Comparison of ENCODE assay signal across 11 cellular contexts in genomic region chr17:75975187-75975586, GRCh38. TPM values are rescaled to one million over a fixed set of nuclear protein-coding genes. Genes with fewer than 3 reads are reported as not detected.
DNase-seq lines count a peak whose midpoint lies in the region; ATAC-seq, FAIRE-seq and TF ChIP-seq lines count a peak whose summit lies in the region.
"Not testable (repeated sequence)": the region's sequence is repeated elsewhere in the genome, so short reads cannot be mapped to it uniquely, and the experiment has no call there.
"Had no signal": no experiment of that assay in that cellular context is flagged by ENCODE, and none has a peak within 500 bp of the region (broad histone marks: within the 10 kb centered on the region; RNA-seq: fewer than 3 reads in every experiment).

No MANE protein-coding gene starts in this region.

- not testable (repeated sequence) for BruUV-seq in Calu3 (replicated peaks; lab: Mats Ljungman, UMichigan)

- not testable (repeated sequence) for H2BK5ac ChIP-seq in trophoblast cell (ENCODE audit: low read depth, low read length, poor library complexity)

- H3K27ac Mint-ChIP-seq in Calu3 (ENCODE audit: unreplicated experiment), result peak overlapping the region; percentile 40
- H3K27ac Mint-ChIP-seq in activated naive CD8-positive, alpha-beta T cell, result peak overlapping the region; percentile 58
- peak overlapping the region; percentile 80 for H3K27ac Mint-ChIP-seq in central memory CD8-positive, alpha-beta T cell (ENCODE audit: low read depth)

- not testable (repeated sequence) for ATAC-seq in central memory CD8-positive, alpha-beta T cell (replicated peaks; ENCODE audit: extremely low read depth, poor library complexity, severe bottlenecking); upper lobe of right lung

- H3K4me3 ChIP-seq in left ventricle myocardium inferior (peak overlapping the region; percentile 91), small intestine (ENCODE audit: low read depth in 1 of 2, low read length in 2 of 2) (peak overlapping the region in 1 of 2 donors; percentile 44)
- H3K4me3 ChIP-seq in trophoblast cell (ENCODE audit: low read depth, low read length); upper lobe of right lung: not testable (repeated sequence)

- not testable (repeated sequence) for H3K9ac ChIP-seq in trophoblast cell (ENCODE audit: low read length)

- peaks cover 17% of the 10 kb centered on the region for H3K79me2 ChIP-seq in trophoblast cell (ENCODE audit: control insufficient read depth, insufficient read depth, low read length, poor library complexity)

- not testable (repeated sequence) for H3K18ac ChIP-seq in trophoblast cell (ENCODE audit: low read length)

- H3K27ac ChIP-seq in left ventricle myocardium inferior (replicated peaks) (peak overlapping the region; percentile 75), small intestine (ENCODE audit: low read depth in 1 of 2, low read length in 1 of 2) (peak overlapping the region; percentile 27 to 72), upper lobe of right lung (peak overlapping the region; percentile 8)
- not testable (repeated sequence) for H3K27ac ChIP-seq in trophoblast cell (ENCODE audit: low read depth, low read length)

- H3K9me3 ChIP-seq in left ventricle myocardium inferior (replicated peaks); trophoblast cell (ENCODE audit: insufficient read depth, low read depth, low read length); small intestine (ENCODE audit: control insufficient read depth, low read depth); upper lobe of right lung: not testable (repeated sequence)

- not testable (repeated sequence) for DNase-seq in Calu3; central memory CD8-positive, alpha-beta T cell (ENCODE audit: low spot score in 2 of 2); left ventricle myocardium inferior; trophoblast cell; small intestine; upper lobe of right lung
- peak; percentile 28 for DNase-seq in mesenteric fat pad (ENCODE audit: low spot score)

- CTCF ChIA-PET in Calu3 (lab: Charles Lee), result not testable (repeated sequence)

- not testable (repeated sequence) for TF ChIP-seq CTCF in Calu3 (IDR thresholded peaks at IDR 0.05; ENCODE audit: unreplicated experiment); left ventricle myocardium inferior (IDR thresholded peaks at IDR 0.05; ENCODE audit: borderline replicate concordance); upper lobe of right lung (IDR thresholded peaks at IDR 0.05)

- H4K91ac ChIP-seq in trophoblast cell (ENCODE audit: low read depth, low read length), result not testable (repeated sequence)

- intact Hi-C loops in Calu3 (cut with micrococcal nuclease; ENCODE audit: unreplicated experiment); left ventricle myocardium inferior (cut with micrococcal nuclease); upper lobe of right lung (cut with DNase I): not testable (repeated sequence)

- not testable (repeated sequence) for H3K9me3 Mint-ChIP-seq in Calu3 (ENCODE audit: low read depth, unreplicated experiment); activated naive CD8-positive, alpha-beta T cell (ENCODE audit: low read depth); central memory CD8-positive, alpha-beta T cell

- not testable (repeated sequence) for H3K23ac ChIP-seq in trophoblast cell (ENCODE audit: low read length)

- H3K4ac ChIP-seq in trophoblast cell (ENCODE audit: low read depth, low read length), result peak overlapping the region; percentile 64

- H2BK12ac ChIP-seq in trophoblast cell (ENCODE audit: low read length), result not testable (repeated sequence)

- no CpG with 5 or more reads among the region's 6 CpGs for WGBS in trophoblast cell (ENCODE audit: extremely low coverage, insufficient coverage, insufficient read length)
- WGBS in small intestine, 3 donors, result 80 to 94% (median 82%) methylated on average over 6 of the region's 6 CpGs

- not testable (repeated sequence) for H4K8ac ChIP-seq in trophoblast cell (ENCODE audit: low read depth, low read length)

- not testable (repeated sequence) for FAIRE-seq in small intestine (lab: Jason Lieb, UNC)

- not testable (repeated sequence) for H2AK5ac ChIP-seq in trophoblast cell (ENCODE audit: low read length)

- not testable (repeated sequence) for H3K4me2 ChIP-seq in trophoblast cell (ENCODE audit: low read length)

- H3K36me3 ChIP-seq in left ventricle myocardium inferior (peaks cover 44% of the 10 kb centered on the region), trophoblast cell (ENCODE audit: control insufficient read depth in 1 of 2, insufficient read depth in 2 of 2, low read length in 2 of 2) (peaks cover 16 to 17% of the 10 kb centered on the region in 2 experiments), small intestine (ENCODE audit: control insufficient read depth in 2 of 2, insufficient read depth in 2 of 2, low read length in 2 of 2) (peaks cover 0 to 10% of the 10 kb centered on the region in 2 donors), upper lobe of right lung (peaks cover 30% of the 10 kb centered on the region)

- not testable (repeated sequence) for H3K14ac ChIP-seq in trophoblast cell (ENCODE audit: low read length)

- H3K4me1 Mint-ChIP-seq in Calu3 (ENCODE audit: low read depth, unreplicated experiment), result peaks cover 15% of the 10 kb centered on the region
- peaks cover 39% of the 10 kb centered on the region for H3K4me1 Mint-ChIP-seq in activated naive CD8-positive, alpha-beta T cell (ENCODE audit: low read depth)
- peaks cover 36% of the 10 kb centered on the region for H3K4me1 Mint-ChIP-seq in central memory CD8-positive, alpha-beta T cell

- peak overlapping the region; percentile 53 for H3K4me3 Mint-ChIP-seq in Calu3 (ENCODE audit: low read depth, unreplicated experiment)
- H3K4me3 Mint-ChIP-seq in activated naive CD8-positive, alpha-beta T cell; central memory CD8-positive, alpha-beta T cell: not testable (repeated sequence)

- H4K12ac ChIP-seq in trophoblast cell (ENCODE audit: low read depth, low read length), result not testable (repeated sequence)

- H3K36me3 Mint-ChIP-seq in Calu3 (ENCODE audit: insufficient read depth, unreplicated experiment), result peaks cover 68% of the 10 kb centered on the region
- not testable (repeated sequence) for H3K36me3 Mint-ChIP-seq in activated naive CD8-positive, alpha-beta T cell
- peaks cover 17% of the 10 kb centered on the region for H3K36me3 Mint-ChIP-seq in central memory CD8-positive, alpha-beta T cell (ENCODE audit: insufficient read depth)

- not testable (repeated sequence) for H2AFZ ChIP-seq in trophoblast cell (ENCODE audit: insufficient read depth, low read length, poor library complexity)

- not testable (repeated sequence) for H3K27me3 ChIP-seq in left ventricle myocardium inferior (ENCODE audit: low read depth); trophoblast cell (ENCODE audit: insufficient read depth, low read length); small intestine (ENCODE audit: control insufficient read depth in 2 of 2, insufficient read depth in 2 of 2, low read length in 2 of 2); upper lobe of right lung

- H3K4me1 ChIP-seq in left ventricle myocardium inferior (peaks cover 90% of the 10 kb centered on the region), upper lobe of right lung (peaks cover 37% of the 10 kb centered on the region)
- not testable (repeated sequence) for H3K4me1 ChIP-seq in trophoblast cell (ENCODE audit: control insufficient read depth in 1 of 2, insufficient read depth in 2 of 2, low read length in 2 of 2); small intestine (ENCODE audit: control insufficient read depth in 2 of 2, insufficient read depth in 1 of 2, low read depth in 1 of 2, low read length in 1 of 2)

- H3K27me3 Mint-ChIP-seq in Calu3 (ENCODE audit: unreplicated experiment); activated naive CD8-positive, alpha-beta T cell; central memory CD8-positive, alpha-beta T cell: not testable (repeated sequence)

- H3K79me1 ChIP-seq in trophoblast cell (ENCODE audit: low read length), result peaks cover 16% of the 10 kb centered on the region

- not testable (repeated sequence) for H2BK120ac ChIP-seq in trophoblast cell (ENCODE audit: insufficient read depth, low read length, poor library complexity)

RNA-seq across cellular contexts. Expression of gene ACOX1, which starts 3.8 kb away (rescaled TPM):
- total RNA-seq in Calu3 (2022) (53.1 and 57.3 TPM in 2 replicates), left ventricle myocardium inferior (76.4 TPM), mesenteric fat pad (148 TPM), upper lobe of right lung (75.2 TPM)
- 31.9 and 34.4 TPM in 2 replicates for polyA plus RNA-seq in trophoblast cell (2013)
- polyA plus RNA-seq in small intestine, result 100 to 1,000 TPM in 1 of 3 donors, 10 to 100 TPM in 2; 20.6 to 111 (median 67.6) TPM

RNA-seq across cellular contexts. Expression of gene TEN1, which starts 3.9 kb away (rescaled TPM):
- total RNA-seq in Calu3 (2022) (15.3 and 15.8 TPM in 2 replicates), left ventricle myocardium inferior (5.3 TPM), mesenteric fat pad (17.7 TPM), upper lobe of right lung (10.9 TPM)
- 23.8 and 25.0 TPM in 2 replicates for polyA plus RNA-seq in trophoblast cell (2013)
- 10 to 100 TPM; 28.6 to 96.6 (median 80.8) TPM for polyA plus RNA-seq in small intestine

RNA-seq across cellular contexts. Expression of gene CDK3, which starts 25.5 kb away (rescaled TPM):
- total RNA-seq in Calu3 (2022), result 9.4 and 9.8 TPM in 2 replicates
- 1.8 TPM for total RNA-seq in left ventricle myocardium inferior
- 4.3 TPM for total RNA-seq in mesenteric fat pad
- polyA plus RNA-seq in trophoblast cell (2013), result 7.5 and 8.6 TPM in 2 replicates
- polyA plus RNA-seq in small intestine, result 10 to 100 TPM in 2 of 3 donors, 1 to 10 TPM in 1; 7.9 to 82.3 (median 71.3) TPM
- total RNA-seq in upper lobe of right lung, result 9.6 TPM

RNA-seq across cellular contexts. Expression of gene FBF1, which starts 34.3 kb away (rescaled TPM):
- total RNA-seq in Calu3 (2022) (32.6 and 33.6 TPM in 2 replicates), left ventricle myocardium inferior (2.8 TPM), mesenteric fat pad (5.5 TPM), upper lobe of right lung (11.3 TPM)
- 3.2 and 3.6 TPM in 2 replicates for polyA plus RNA-seq in trophoblast cell (2013)
- 1 to 10 TPM; 2.2 to 8.2 (median 2.7) TPM for polyA plus RNA-seq in small intestine

RNA-seq across cellular contexts. Expression of gene EVPL, which starts 51.9 kb away (rescaled TPM):
- total RNA-seq in Calu3 (2022) (51.8 and 59.7 TPM in 2 replicates), left ventricle myocardium inferior (not detected), mesenteric fat pad (0.16 TPM), upper lobe of right lung (46.8 TPM)
- 0.04 and 0.06 TPM in 2 replicates for polyA plus RNA-seq in trophoblast cell (2013)
- 10 to 100 TPM; 10.7 to 66.4 (median 38.6) TPM for polyA plus RNA-seq in small intestine
- total RNA-seq: A172 had no signal
- polyA plus RNA-seq: BJ, IgD-negative memory B cell had no signal
